Comparison of ENCODE assay signal across 9 cellular contexts in genomic region chr3:36892457-36893136, GRCh38. TPM values are rescaled to one million over a fixed set of nuclear protein-coding genes. Genes with fewer than 3 reads are reported as not detected.
DNase-seq lines count a peak whose midpoint lies in the region; ATAC-seq and TF ChIP-seq lines count a peak whose summit lies in the region.
"Had no signal": no experiment of that assay in that cellular context is flagged by ENCODE, and none has a peak within 500 bp of the region (broad histone marks: within the 10 kb centered on the region; RNA-seq: fewer than 3 reads in every experiment).

No MANE protein-coding gene starts in this region.

- H3K36me3 Mint-ChIP-seq in IgD-negative memory B cell, result peaks cover 7% of the 10 kb centered on the region
- H3K36me3 Mint-ChIP-seq in naive B cell, result peaks cover 24 to 33% of the 10 kb centered on the region in 2 donors

- peaks cover 0 to 12% (median 0%) of the 10 kb centered on the region in 11 experiments; a peak in 8 of 22 replicates for H3K9me3 ChIP-seq in BLaER1 treated with 17β-estradiol and CSF1 and Interleukin-3, amounts not matched to agents 10 nM and 100 nM (replicated peaks in 1 of 11)
- H3K9me3 ChIP-seq in ascending aorta (no peaks in the 10 kb centered on the region), prostate gland (no peaks in the 10 kb centered on the region)
- H3K9me3 ChIP-seq: Caco-2 had no signal

- no peak for TF ChIP-seq POLR2A in prostate gland (IDR thresholded peaks at IDR 0.05)

- H3K4me1 ChIP-seq in BLaER1 treated with 17β-estradiol and CSF1 and Interleukin-3, amounts not matched to agents 10 nM and 100 nM, result peaks cover 74 to 95% (median 90%) of the 10 kb centered on the region in 10 experiments
- H3K4me1 ChIP-seq in ascending aorta (peaks cover 3 to 7% of the 10 kb centered on the region in 2 donors), prostate gland (replicated peaks) (no peaks in the 10 kb centered on the region)
- H3K4me1 ChIP-seq: Caco-2 had no signal

- peak overlapping the region in 3 of 10 experiments; percentile 28 to 35 (median 28); a peak in 5 of 20 replicates for H3K4me3 ChIP-seq in BLaER1 treated with 17β-estradiol and CSF1 and Interleukin-3, amounts not matched to agents 10 nM and 100 nM
- H3K4me3 ChIP-seq in ascending aorta, result no peak overlapping the region
- H3K4me3 ChIP-seq in prostate gland, result no peak overlapping the region

- no peaks in the 10 kb centered on the region for H3K27me3 ChIP-seq in BLaER1 treated with 17β-estradiol and CSF1 and Interleukin-3, amounts not matched to agents 10 nM and 100 nM
- H3K27me3 ChIP-seq in ascending aorta (no peaks in the 10 kb centered on the region), prostate gland (replicated peaks; ENCODE audit: insufficient read depth) (no peaks in the 10 kb centered on the region)

- H3K9me3 Mint-ChIP-seq in IgD-negative memory B cell (no peaks in the 10 kb centered on the region), naive B cell (peaks cover 0 to 3% (median 0%) of the 10 kb centered on the region in 7 donors)

- no peak for DNase-seq in ascending aorta (ENCODE audit: low spot score in 2 of 2)
- no peak for DNase-seq in naive B cell
- no peak for DNase-seq in cerebellar cortex (ENCODE audit: low spot score)
- DNase-seq in prostate gland (ENCODE audit: low spot score), result no peak
- no peak for DNase-seq in NCI-H1105 treated with DMSO at 0.1 percent for 48 hours (lab: John Stamatoyannopoulos, UW)
- DNase-seq: Caco-2 had no signal

- no peaks in the 10 kb centered on the region for H3K27me3 Mint-ChIP-seq in IgD-negative memory B cell
- no peaks in the 10 kb centered on the region for H3K27me3 Mint-ChIP-seq in naive B cell

- H3K27ac ChIP-seq in BLaER1 treated with 17β-estradiol and CSF1 and Interleukin-3, amounts not matched to agents 10 nM and 100 nM, result peak overlapping the region; percentile 42 to 99 (median 80); a peak in 21 of 22 replicates
- H3K27ac ChIP-seq in ascending aorta (peak overlapping the region; percentile 30 to 59), prostate gland (no peak overlapping the region)

- H3K36me3 ChIP-seq in BLaER1 treated with 17β-estradiol and CSF1 and Interleukin-3, amounts not matched to agents 10 nM and 100 nM, result peaks cover 38 to 73% (median 49%) of the 10 kb centered on the region in 11 experiments
- H3K36me3 ChIP-seq in ascending aorta (peaks cover 28 to 49% of the 10 kb centered on the region in 2 donors), prostate gland (no peaks in the 10 kb centered on the region)

- H4K20me1 ChIP-seq in BLaER1 treated with 17β-estradiol and CSF1 and Interleukin-3, amounts not matched to agents 10 nM and 100 nM, result no peaks in the 10 kb centered on the region

- peak overlapping the region in 10 of 11 experiments; percentile 40 to 77 (median 62); a peak in 16 of 22 replicates for H3K9ac ChIP-seq in BLaER1 treated with 17β-estradiol and CSF1 and Interleukin-3, amounts not matched to agents 10 nM and 100 nM

- H3K27ac Mint-ChIP-seq in IgD-negative memory B cell (peak overlapping the region; percentile 97 to 99 (median 97)), naive B cell (peak overlapping the region; percentile 96 to 99 (median 98))

- intact Hi-C loops in ascending aorta (cut with DNase I), result no loop called here
- intact Hi-C loops in prostate gland (cut with DNase I), result no loop called here

- TF ChIP-seq CTCF in ascending aorta (IDR thresholded peaks at IDR 0.05) (no peak), prostate gland (IDR thresholded peaks at IDR 0.05) (no peak)

- 90% methylated on average over 12 of the region's 12 CpGs for WGBS in prostate gland

- peak overlapping the region; percentile 67 to 93 (median 86) for H3K4me2 ChIP-seq in BLaER1 treated with 17β-estradiol and CSF1 and Interleukin-3, amounts not matched to agents 10 nM and 100 nM

- ATAC-seq in naive B cell (ENCODE audit: low read depth in 2 of 2) (no peak), HG03342 (IDR thresholded peaks at IDR 0.05; ENCODE audit: unreplicated experiment) (no peak)

- peaks cover 64 to 68% (median 65%) of the 10 kb centered on the region in 3 donors for H3K4me1 Mint-ChIP-seq in IgD-negative memory B cell
- H3K4me1 Mint-ChIP-seq in naive B cell, result peaks cover 62 to 86% (median 82%) of the 10 kb centered on the region in 3 donors

- H3K4me3 Mint-ChIP-seq in IgD-negative memory B cell (peak overlapping the region; percentile 79 to 90 (median 86)), naive B cell (peak overlapping the region; percentile 44 to 95 (median 83))

RNA-seq across cellular contexts. Expression of gene TRANK1, which starts 52.3 kb away (rescaled TPM):
- polyA plus RNA-seq in IgD-negative memory B cell (27.7 TPM), naive B cell (ENCODE audit: low read depth in 6 of 6) (10 to 100 TPM in 5 of 6 donors, under 1 TPM in 1; 0.56 to 25.1 (median 20.4) TPM)
- total RNA-seq in ascending aorta (14.8 TPM), prostate gland (10 to 100 TPM in 1 of 2 donors, 1 to 10 TPM in 1; 9.4 to 17.4 TPM)

Comparison
In these comparisons a context has a peak if more than half of its experiments do, and no peak if none do; other contexts are left out.
1. H3K27ac ChIP-seq: peak in BLaER1 treated with 17β-estradiol and CSF1 and Interleukin-3, amounts not matched to agents 10 nM and 100 nM (11 of 11) and ascending aorta (2 of 2); none in prostate gland (0 of 2).